ENCODE assay signal across 18 cellular contexts in the genomic region with DNA sequence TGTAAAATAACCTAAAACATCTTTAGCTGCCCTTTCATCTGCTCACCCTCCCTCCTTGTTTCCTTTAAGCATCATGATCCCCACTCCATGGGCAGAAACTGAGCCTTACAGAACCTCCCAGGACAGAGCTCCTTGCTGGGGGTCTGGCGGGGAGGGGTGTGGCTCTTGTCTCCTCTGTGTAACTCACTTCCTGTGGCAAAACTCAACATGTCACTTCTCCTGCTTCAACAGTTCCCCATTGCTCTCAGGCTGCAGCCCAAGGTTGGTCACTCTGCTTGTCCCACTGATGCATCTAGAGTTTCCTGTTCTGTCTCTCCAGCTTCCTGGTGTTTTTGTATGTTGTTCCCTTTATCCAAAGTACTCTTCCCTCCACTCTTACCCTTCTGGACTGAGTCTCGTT. TPM values are rescaled to one million over a fixed set of nuclear protein-coding genes. Genes with fewer than 3 reads are reported as not detected.
DNase-seq lines count a peak whose midpoint lies in the region; ATAC-seq, FAIRE-seq and TF ChIP-seq lines count a peak whose summit lies in the region.
"Had no signal": no experiment of that assay in that cellular context is flagged by ENCODE, and none has a peak within 500 bp of the region (broad histone marks: within the 10 kb centered on the region; RNA-seq: fewer than 3 reads in every experiment).

No MANE protein-coding gene starts in this region.

- CTCF ChIA-PET in WTC11 (lab: Charles Lee), result interaction anchor here (1.2 to 3.1 kb wide), 3 partner anchors 10 to 19 kb away, joined by 4 to 25 read pairs (median 5); a partner anchor contains a TSS

- H3K4me1 Mint-ChIP-seq in WTC11 (peaks cover 60% of the 10 kb centered on the region), glutamatergic neuron (ENCODE audit: low read depth, unreplicated experiment) (peaks cover 24% of the 10 kb centered on the region)
- H3K4me1 Mint-ChIP-seq in activated T-cell treated with anti-CD3 and anti-CD28 coated beads, Interleukin-2, amount 50 U/mL, for 72 hours (ENCODE audit: low read depth), result peaks cover 7% of the 10 kb centered on the region

- no peak for ATAC-seq in WTC11
- ATAC-seq in pancreas, result no peak
- ATAC-seq in activated T-cell treated with anti-CD3 and anti-CD28 coated beads, Interleukin-2, amount 50 U/mL, for 72 hours (replicated peaks in 1 of 2), result no peak

- H3K9me3 Mint-ChIP-seq in WTC11, result no peaks in the 10 kb centered on the region
- H3K9me3 Mint-ChIP-seq in glutamatergic neuron (ENCODE audit: unreplicated experiment), result peaks cover 2% of the 10 kb centered on the region
- no peaks in the 10 kb centered on the region for H3K9me3 Mint-ChIP-seq in activated T-cell treated with anti-CD3 and anti-CD28 coated beads, Interleukin-2, amount 50 U/mL, for 72 hours
- H3K9me3 Mint-ChIP-seq: activated naive CD8-positive, alpha-beta T cell treated with anti-CD3 and anti-CD28 coated beads, Interleukin-2, amount 10 ng/mL, durations not matched to agents 7 days and 5 days; activated T-cell treated with anti-CD3 and anti-CD28 coated beads, Interleukin-2, amount 50 U/mL, for 24 hours had no signal

- no peaks in the 10 kb centered on the region for H3K36me3 Mint-ChIP-seq in WTC11
- no peaks in the 10 kb centered on the region for H3K36me3 Mint-ChIP-seq in glutamatergic neuron (ENCODE audit: unreplicated experiment)
- H3K36me3 Mint-ChIP-seq in activated T-cell treated with anti-CD3 and anti-CD28 coated beads, Interleukin-2, amount 50 U/mL, for 72 hours (ENCODE audit: insufficient read depth in 2 of 2), result no peaks in the 10 kb centered on the region
- H3K36me3 Mint-ChIP-seq: activated naive CD8-positive, alpha-beta T cell treated with anti-CD3 and anti-CD28 coated beads, Interleukin-2, amount 10 ng/mL, durations not matched to agents 7 days and 5 days had no signal

- H3K27me3 ChIP-seq in BLaER1 treated with 17β-estradiol and CSF1 and Interleukin-3, amounts not matched to agents 10 nM and 100 nM, result peaks cover 0 to 36% (median 15%) of the 10 kb centered on the region in 11 experiments; a peak in 14 of 22 replicates
- peaks cover 0 to 14% (median 1%) of the 10 kb centered on the region in 4 donors for H3K27me3 ChIP-seq in pancreas

- TF ChIP-seq CTCF in WTC11 (IDR thresholded peaks at IDR 0.05), result no peak
- TF ChIP-seq CTCF in glutamatergic neuron (IDR thresholded peaks at IDR 0.05; ENCODE audit: partially characterized antibody, unreplicated experiment), result no peak
- no peak for TF ChIP-seq CTCF in pancreas (IDR thresholded peaks at IDR 0.05)

- H3K36me3 ChIP-seq in BLaER1 treated with 17β-estradiol and CSF1 and Interleukin-3, amounts not matched to agents 10 nM and 100 nM, result no peaks in the 10 kb centered on the region
- no peaks in the 10 kb centered on the region for H3K36me3 ChIP-seq in pancreas

- H3K9me3 ChIP-seq in BLaER1 treated with 17β-estradiol and CSF1 and Interleukin-3, amounts not matched to agents 10 nM and 100 nM (replicated peaks in 1 of 11), result no peaks in the 10 kb centered on the region
- no peaks in the 10 kb centered on the region for H3K9me3 ChIP-seq in pancreas

- DNase-seq in HT1080 (ENCODE audit: low read depth) (peak; percentile 26), WTC11 (ENCODE audit: low spot score) (no peak), glutamatergic neuron (no peak), pancreas (no peak), NCI-H1417 treated with DMSO at 0.1 percent for 48 hours (lab: John Stamatoyannopoulos, UW) (no peak), glomerular visceral epithelial cell (ENCODE audit: extremely low spot score) (no peak)
- no peak for DNase-seq in activated T-cell treated with anti-CD3 and anti-CD28 coated beads, Interleukin-2, amount 50 U/mL, for 72 hours
- DNase-seq: activated CD4-positive, alpha-beta T cell treated with anti-CD3 and anti-CD28 coated beads, Interleukin-2, amount 50 U/mL, for 1 hour; activated naive CD8-positive, alpha-beta T cell treated with anti-CD3 and anti-CD28 coated beads, Interleukin-2, amount 10 ng/mL, durations not matched to agents 7 days and 5 days; activated T-cell treated with anti-CD3 and anti-CD28 coated beads, Interleukin-2, amount 50 U/mL, for 24 hours; H9; hippocampal formation; NCI-H1092 treated with DMSO at 0.1 percent for 48 hours; NCI-H774 had no signal

- peaks cover 12% of the 10 kb centered on the region for H3K27me3 Mint-ChIP-seq in WTC11 (ENCODE audit: low read depth)
- H3K27me3 Mint-ChIP-seq in glutamatergic neuron (ENCODE audit: unreplicated experiment), result peaks cover 6% of the 10 kb centered on the region
- peaks cover 48% of the 10 kb centered on the region for H3K27me3 Mint-ChIP-seq in activated T-cell treated with anti-CD3 and anti-CD28 coated beads, Interleukin-2, amount 50 U/mL, for 72 hours (ENCODE audit: low read depth)

- WGBS in pancreas, 2 donors, result 38 to 49% methylated on average over 2 of the region's 2 CpGs

- H3K4me3 ChIP-seq in BLaER1 treated with 17β-estradiol and CSF1 and Interleukin-3, amounts not matched to agents 10 nM and 100 nM, result no peak overlapping the region
- H3K4me3 ChIP-seq in pancreas, result no peak overlapping the region

- H3K4me3 Mint-ChIP-seq in WTC11 (no peak overlapping the region), glutamatergic neuron (ENCODE audit: unreplicated experiment) (peak overlapping the region; percentile 83)
- no peak overlapping the region for H3K4me3 Mint-ChIP-seq in activated T-cell treated with anti-CD3 and anti-CD28 coated beads, Interleukin-2, amount 50 U/mL, for 72 hours
- H3K4me3 Mint-ChIP-seq: activated naive CD8-positive, alpha-beta T cell treated with anti-CD3 and anti-CD28 coated beads, Interleukin-2, amount 10 ng/mL, durations not matched to agents 7 days and 5 days; activated T-cell treated with anti-CD3 and anti-CD28 coated beads, Interleukin-2, amount 50 U/mL, for 24 hours; H9 had no signal

- peak overlapping the region in 2 of 11 experiments; percentile 7 to 37; a peak in 3 of 22 replicates for H3K27ac ChIP-seq in BLaER1 treated with 17β-estradiol and CSF1 and Interleukin-3, amounts not matched to agents 10 nM and 100 nM
- no peak overlapping the region for H3K27ac ChIP-seq in pancreas

- H3K4me2 ChIP-seq in BLaER1 treated with 17β-estradiol and CSF1 and Interleukin-3, amounts not matched to agents 10 nM and 100 nM, result peak overlapping the region in 8 of 11 experiments; percentile 2 to 70 (median 50); a peak in 16 of 22 replicates

- no peaks in the 10 kb centered on the region for H4K20me1 ChIP-seq in BLaER1 treated with 17β-estradiol and CSF1 and Interleukin-3, amounts not matched to agents 10 nM and 100 nM

- H3K27ac Mint-ChIP-seq in WTC11 (0 out of 2 replicates have a peak overlapping the region, but pooled peaks have one; percentile 4), glutamatergic neuron (ENCODE audit: unreplicated experiment) (peak overlapping the region; percentile 100)
- no peak overlapping the region for H3K27ac Mint-ChIP-seq in activated T-cell treated with anti-CD3 and anti-CD28 coated beads, Interleukin-2, amount 50 U/mL, for 72 hours
- H3K27ac Mint-ChIP-seq: activated naive CD8-positive, alpha-beta T cell treated with anti-CD3 and anti-CD28 coated beads, Interleukin-2, amount 10 ng/mL, durations not matched to agents 7 days and 5 days; activated T-cell treated with anti-CD3 and anti-CD28 coated beads, Interleukin-2, amount 50 U/mL, for 24 hours had no signal

- POLR2A ChIA-PET in WTC11 (lab: Charles Lee), result interaction anchor here (0.8 to 1.2 kb wide), 3 partner anchors 31 to 41 kb away, joined by 3 read pairs; no protein-coding TSS in a partner anchor

- FAIRE-seq in pancreas (lab: Jason Lieb, UNC), result no peak
- FAIRE-seq: D721Med had no signal

- H3K9ac ChIP-seq in BLaER1 treated with 17β-estradiol and CSF1 and Interleukin-3, amounts not matched to agents 10 nM and 100 nM, result no peak overlapping the region

- intact Hi-C loops in pancreas (cut with DNase I), result no loop called here

- peaks cover 0 to 34% (median 17%) of the 10 kb centered on the region in 10 experiments; a peak in 14 of 20 replicates for H3K4me1 ChIP-seq in BLaER1 treated with 17β-estradiol and CSF1 and Interleukin-3, amounts not matched to agents 10 nM and 100 nM
- no peaks in the 10 kb centered on the region for H3K4me1 ChIP-seq in pancreas

TF ChIP-seq in WTC11, 78 proteins besides CTCF, POLR2A, EP300 and RAD21 (continues in another document):
- TF ChIP-seq ESRRA (CRISPR knock-in tag; IDR thresholded peaks at IDR 0.05; ENCODE audit: borderline replicate concordance) (no peak), ZNF416 (CRISPR knock-in tag; IDR thresholded peaks at IDR 0.05) (no peak)

RNA-seq across cellular contexts. Expression of a gene that starts 19.4 kb away (rescaled TPM):
- not detected in 2 replicates for total RNA-seq in HT1080 (2014; rRNA removed; shearing (Covaris generic))
- not detected in 2 replicates for polyA plus RNA-seq in HT1080 (2015; cell fraction: cytosol; rRNA removed)
- not detected in 2 replicates for polyA plus RNA-seq in HT1080 (2015; cell fraction: nucleus; rRNA removed)
- total RNA-seq in WTC11 (2021) (0.24 to 0.34 TPM (median 0.27 TPM) in 3 replicates), glutamatergic neuron (ENCODE audit: unreplicated experiment) (not detected), pancreas (not detected)
- under 1 TPM in 1 of 2 donors, not detected in 1; 0.35 TPM for polyA plus RNA-seq in pancreas
- under 1 TPM in 1 of 2 donors, not detected in 1; 0.46 TPM for total RNA-seq in activated T-cell treated with anti-CD3 and anti-CD28 coated beads, Interleukin-2, amount 50 U/mL, for 72 hours
- total RNA-seq: activated naive CD8-positive, alpha-beta T cell treated with anti-CD3 and anti-CD28 coated beads, Interleukin-2, amount 10 ng/mL, durations not matched to agents 7 days and 5 days; left cardiac atrium; renal cortical epithelial cell had no signal

RNA-seq across cellular contexts. Expression of a gene that starts 43.6 kb away (rescaled TPM):
- 397 and 471 TPM in 2 replicates for total RNA-seq in HT1080 (2014; rRNA removed; shearing (Covaris generic))
- polyA plus RNA-seq in HT1080 (2015; cell fraction: cytosol; rRNA removed), result 455 and 600 TPM in 2 replicates
- polyA plus RNA-seq in HT1080 (2015; cell fraction: nucleus; rRNA removed), result 722 and 851 TPM in 2 replicates
- total RNA-seq in WTC11 (2021) (325 to 355 TPM (median 329 TPM) in 3 replicates), glutamatergic neuron (ENCODE audit: unreplicated experiment) (409 TPM), pancreas (100 to 1,000 TPM in 4 of 6 donors, 10 to 100 TPM in 2; 83.2 to 152 (median 125) TPM)
- 100 to 1,000 TPM; 108 to 191 TPM for polyA plus RNA-seq in pancreas
- total RNA-seq in activated T-cell treated with anti-CD3 and anti-CD28 coated beads, Interleukin-2, amount 50 U/mL, for 72 hours, result 100 to 1,000 TPM; 154 to 171 TPM

RNA-seq across cellular contexts. Expression of a gene that starts 46.5 kb away (rescaled TPM):
- 0.30 and 0.37 TPM in 2 replicates for total RNA-seq in HT1080 (2014; rRNA removed; shearing (Covaris generic))
- polyA plus RNA-seq in HT1080 (2015; cell fraction: cytosol; rRNA removed), result 0.07 TPM in 1 of 2 replicates, not detected in the other
- polyA plus RNA-seq in HT1080 (2015; cell fraction: nucleus; rRNA removed), result 0.16 and 0.42 TPM in 2 replicates
- total RNA-seq in WTC11 (2021) (29.2 to 31.3 TPM (median 29.5 TPM) in 3 replicates), glutamatergic neuron (ENCODE audit: unreplicated experiment) (0.20 TPM), pancreas (1 to 10 TPM in 1 of 6 donors, under 1 TPM in 5; 0.32 to 1.7 (median 0.60) TPM)
- 1 to 10 TPM in 1 of 2 donors, under 1 TPM in 1; 0.30 to 2.6 TPM for polyA plus RNA-seq in pancreas
- not detected for total RNA-seq in activated T-cell treated with anti-CD3 and anti-CD28 coated beads, Interleukin-2, amount 50 U/mL, for 72 hours
- total RNA-seq: activated naive CD8-positive, alpha-beta T cell treated with anti-CD3 and anti-CD28 coated beads, Interleukin-2, amount 10 ng/mL, durations not matched to agents 7 days and 5 days; renal cortical epithelial cell had no signal

Comparison
In these comparisons a context has a peak if more than half of its experiments do, and no peak if none do; other contexts are left out.
1. RNA of a gene that starts 46.5 kb away (total RNA-seq): 29.2 to 31.3 TPM in WTC11; 0.32 to 1.7 TPM in pancreas, 0.30 to 0.37 TPM in HT1080, 0.20 TPM in glutamatergic neuron (single experiment) and not detected in activated T-cell treated with anti-CD3 and anti-CD28 coated beads, Interleukin-2, amount 50 U/mL, for 72 hours; every median in the first group is over 10 times any median in the second.